In the genomic region with DNA sequence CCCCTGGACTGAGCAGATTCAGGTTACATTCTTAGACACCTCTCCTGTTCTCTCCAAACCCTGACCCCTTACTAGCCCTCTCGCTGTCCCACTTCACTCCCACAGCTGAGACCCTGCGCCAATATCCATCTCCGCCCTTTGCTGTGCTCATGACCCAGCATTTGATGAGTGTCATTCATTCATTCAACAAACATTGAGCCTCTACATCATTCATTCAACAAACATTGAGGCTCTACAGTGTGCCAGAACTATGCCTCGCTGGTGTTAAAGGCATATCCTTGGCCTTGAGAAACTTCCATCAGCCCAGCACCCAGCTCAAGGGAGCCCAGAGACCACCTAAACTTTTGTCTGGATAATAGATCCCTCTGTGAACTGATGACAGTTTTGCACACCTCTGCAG, we compare ENCODE assay signal across 13 cellular contexts.
"Had no signal": no experiment of that assay in that cellular context is flagged by ENCODE, and none has a peak within 500 bp of the region (broad histone marks: within the 10 kb centered on the region; RNA-seq: fewer than 3 reads in every experiment).

No MANE protein-coding gene starts in this region.

- FAIRE-seq: pancreas had no signal

- H3K27me3 ChIP-seq: pancreas, tibial nerve had no signal

- H3K4me3 Mint-ChIP-seq: activated CD8-positive, alpha-beta T cell treated with anti-CD3 and anti-CD28 coated beads, Interleukin-2, amount 10 ng/mL, durations not matched to agents 7 days and 5 days; activated naive CD4-positive, alpha-beta T cell treated with anti-CD3 and anti-CD28 coated beads, Interleukin-2, amount 50 U/mL, for 24 hours; effector memory CD8-positive, alpha-beta T cell; memory B cell had no signal

- H3K9me3 ChIP-seq: pancreas, tibial nerve had no signal

- ATAC-seq: activated CD8-positive, alpha-beta T cell treated with anti-CD3 and anti-CD28 coated beads, Interleukin-2, amount 10 ng/mL, durations not matched to agents 7 days and 5 days; effector memory CD8-positive, alpha-beta T cell had no signal

- H3K36me3 ChIP-seq: pancreas, tibial nerve had no signal

- H3K36me3 Mint-ChIP-seq: activated naive CD4-positive, alpha-beta T cell treated with anti-CD3 and anti-CD28 coated beads, Interleukin-2, amount 50 U/mL, for 24 hours; memory B cell had no signal

- DNase-seq: activated CD8-positive, alpha-beta T cell treated with anti-CD3 and anti-CD28 coated beads, Interleukin-2, amount 10 ng/mL, durations not matched to agents 7 days and 5 days; central memory CD4-positive, alpha-beta T cell; effector memory CD8-positive, alpha-beta T cell; hippocampal formation; T-helper 1 cell had no signal

- H3K27me3 Mint-ChIP-seq: activated naive CD4-positive, alpha-beta T cell treated with anti-CD3 and anti-CD28 coated beads, Interleukin-2, amount 50 U/mL, for 24 hours; effector memory CD8-positive, alpha-beta T cell; memory B cell had no signal

- H3K9me3 Mint-ChIP-seq: activated naive CD4-positive, alpha-beta T cell treated with anti-CD3 and anti-CD28 coated beads, Interleukin-2, amount 50 U/mL, for 24 hours; activated T-helper 2 cell treated with anti-CD3 and anti-CD28 coated beads, Interferon-gamma antibody, Interleukin-2, Interleukin-4, amounts not matched to agents 10 μg/mL and 5 μg/mL and 100 μg/mL, durations not matched to agents 14 hours and 24 hours and 36 hours; effector memory CD8-positive, alpha-beta T cell had no signal

- H3K4me3 ChIP-seq: pancreas, SK-N-MC, skin epidermis, tibial nerve had no signal

- H3K27ac ChIP-seq: SK-N-MC, VCaP had no signal

- H3K27ac Mint-ChIP-seq: activated CD8-positive, alpha-beta T cell treated with anti-CD3 and anti-CD28 coated beads, Interleukin-2, amount 10 ng/mL, durations not matched to agents 7 days and 5 days; activated naive CD4-positive, alpha-beta T cell treated with anti-CD3 and anti-CD28 coated beads, Interleukin-2, amount 50 U/mL, for 24 hours; activated T-helper 2 cell treated with anti-CD3 and anti-CD28 coated beads, Interferon-gamma antibody, Interleukin-2, Interleukin-4, amounts not matched to agents 10 μg/mL and 5 μg/mL and 100 μg/mL, durations not matched to agents 14 hours and 24 hours and 36 hours; effector memory CD8-positive, alpha-beta T cell; memory B cell had no signal
